ENCODE assay signal across 11 cellular contexts in genomic region chr10:117131390-117132327, GRCh38. TPM values are rescaled to one million over a fixed set of nuclear protein-coding genes. Genes with fewer than 3 reads are reported as not detected.
DNase-seq lines count a peak whose midpoint lies in the region; ATAC-seq and TF ChIP-seq lines count a peak whose summit lies in the region.
"Had no signal": no experiment of that assay in that cellular context is flagged by ENCODE, and none has a peak within 500 bp of the region (broad histone marks: within the 10 kb centered on the region; RNA-seq: fewer than 3 reads in every experiment).

No MANE protein-coding gene starts in this region.

- no peaks in the 10 kb centered on the region for H3K4me1 ChIP-seq in ACC112 (ENCODE audit: control insufficient read depth, insufficient read depth, low read length, unreplicated experiment)
- peaks cover 68% of the 10 kb centered on the region for H3K4me1 ChIP-seq in GM23338 (ENCODE audit: insufficient read depth)
- peaks cover 0 to 6% of the 10 kb centered on the region in 2 donors for H3K4me1 ChIP-seq in duodenal mucosa (ENCODE audit: control insufficient read depth in 1 of 2, insufficient read depth in 2 of 2, low read length in 2 of 2)

- H3K4me2 ChIP-seq in GM23338 = peak overlapping the region; percentile 88

- peak; percentile 45 for ATAC-seq in GM23338

- no peak for TF ChIP-seq CTCF in GM23338 (conservative IDR thresholded peaks at IDR 0.05; ENCODE audit: low read depth in 2 of 2)
- no peak for TF ChIP-seq CTCF in mesothelial cell of epicardium (IDR thresholded peaks at IDR 0.05; ENCODE audit: unreplicated experiment)

- H3K27ac ChIP-seq in ACC112 (ENCODE audit: low read depth, low read length) = no peak overlapping the region
- H3K27ac ChIP-seq in GM23338 (ENCODE audit: low read depth) = no peak overlapping the region
- no peak overlapping the region for H3K27ac ChIP-seq in duodenal mucosa (ENCODE audit: low read depth, low read length)

- H3K9ac ChIP-seq in duodenal mucosa (ENCODE audit: low read depth in 1 of 2, low read length in 2 of 2) = no peak overlapping the region

- H3K27me3 ChIP-seq in ACC112 (ENCODE audit: insufficient read depth, low read length) (peaks cover 96% of the 10 kb centered on the region), GM23338 (ENCODE audit: insufficient read depth) (peaks cover 99% of the 10 kb centered on the region), duodenal mucosa (ENCODE audit: control insufficient read depth in 1 of 2, insufficient read depth in 2 of 2, low read length in 2 of 2) (peaks cover 81 to 88% of the 10 kb centered on the region in 2 donors)

- H3K9me3 Mint-ChIP-seq in GM23338 (peaks cover 7% of the 10 kb centered on the region; the same call in 1 of the 3 replicates), mesothelial cell of epicardium (no peaks in the 10 kb centered on the region)

- DNase-seq in GM23338 (ENCODE audit: low spot score) = peak; percentile 66
- DNase-seq in mesothelial cell of epicardium (ENCODE audit: low spot score in 2 of 2, unreplicated experiment in 2 of 2) = no peak
- no peak for DNase-seq in AG08396 (ENCODE audit: low spot score)
- no peak for DNase-seq in kidney tubule cell (ENCODE audit: low spot score)
- no peak for DNase-seq in NCI-H345 (lab: John Stamatoyannopoulos, UW)
- DNase-seq in GM19240 (ENCODE audit: insufficient read length, low spot score) = no peak
- DNase-seq: activated CD4-positive, alpha-beta T cell treated with anti-CD3 and anti-CD28 coated beads for 1 hour; Kasumi-1 had no signal

- H3K4me1 Mint-ChIP-seq in GM23338 (peaks cover 54% of the 10 kb centered on the region), mesothelial cell of epicardium (peaks cover 28% of the 10 kb centered on the region)

- H3K36me3 Mint-ChIP-seq in GM23338 (ENCODE audit: low read depth) (peaks cover 3% of the 10 kb centered on the region; the same call in 1 of the 3 replicates), mesothelial cell of epicardium (no peaks in the 10 kb centered on the region)

- H3K9me2 ChIP-seq in GM23338 (ENCODE audit: insufficient read depth) = peaks cover 8% of the 10 kb centered on the region; the same call in 1 of the 2 replicates

- H3K4me3 Mint-ChIP-seq in GM23338 (peak overlapping the region; percentile 67), mesothelial cell of epicardium (peak overlapping the region; percentile 25)

- H2AFZ ChIP-seq in ACC112 (ENCODE audit: low read length, unreplicated experiment) (no peak overlapping the region), GM23338 (peak overlapping the region; percentile 88; the same call in 1 of the 2 replicates)

- H3K4me3 ChIP-seq in ACC112 (ENCODE audit: low read depth, low read length) = peak overlapping the region; percentile 44; the same call in 1 of the 2 replicates
- peak overlapping the region; percentile 55 for H3K4me3 ChIP-seq in GM23338
- peak overlapping the region; percentile 10 to 51 for H3K4me3 ChIP-seq in duodenal mucosa (ENCODE audit: low read depth in 1 of 2, low read length in 2 of 2)

- no peak overlapping the region for H3K27ac Mint-ChIP-seq in GM23338
- no peak overlapping the region for H3K27ac Mint-ChIP-seq in mesothelial cell of epicardium

- H3K27me3 Mint-ChIP-seq in GM23338 (ENCODE audit: insufficient read depth, low read depth, poor library complexity) (peaks cover 87% of the 10 kb centered on the region), mesothelial cell of epicardium (ENCODE audit: low read depth) (peaks cover 98% of the 10 kb centered on the region)

- H3K79me2 ChIP-seq in ACC112 (ENCODE audit: control insufficient read depth, insufficient read depth, low read length, unreplicated experiment) (no peaks in the 10 kb centered on the region), GM23338 (replicated peaks; ENCODE audit: insufficient read depth) (no peaks in the 10 kb centered on the region)

- H3K36me3 ChIP-seq in ACC112 (ENCODE audit: insufficient read depth, low read length) (no peaks in the 10 kb centered on the region), GM23338 (ENCODE audit: insufficient read depth) (no peaks in the 10 kb centered on the region), duodenal mucosa (ENCODE audit: control insufficient read depth in 1 of 2, insufficient read depth in 2 of 2, low read length in 2 of 2) (no peaks in the 10 kb centered on the region)

- H4K20me1 ChIP-seq in GM23338 (replicated peaks; ENCODE audit: insufficient read depth) = peaks cover 10% of the 10 kb centered on the region

- H3F3A ChIP-seq in GM23338 (replicated peaks; ENCODE audit: low read depth) = peaks cover 43% of the 10 kb centered on the region

- no peaks in the 10 kb centered on the region for H3K9me3 ChIP-seq in duodenal mucosa (ENCODE audit: control insufficient read depth in 1 of 2, low read length in 2 of 2)

TF ChIP-seq in GM23338, 12 proteins besides CTCF, POLR2A, EP300 and RAD21:
- TF ChIP-seq EZH2phosphoT487 (IDR thresholded peaks at IDR 0.05; ENCODE audit: unreplicated experiment) (peak; percentile 58), CREB1 (CRISPR knock-in tag; IDR thresholded peaks at IDR 0.05; ENCODE audit: low read depth) (no peak), NANOG (IDR thresholded peaks at IDR 0.05; ENCODE audit: borderline replicate concordance) (no peak), EZH2 (IDR thresholded peaks at IDR 0.05; ENCODE audit: low read depth, unreplicated experiment) (peak; percentile 93)

RNA-seq across cellular contexts. Expression of gene VAX1, which starts 6.4 kb away (rescaled TPM):
- total RNA-seq in GM23338 (2014; rRNA removed; shearing (Covaris generic)) = not detected in 2 replicates
- not detected in 2 replicates for polyA plus RNA-seq in GM23338 (2016; fragmentation: Nextera tagmentation; extraction: Ambion mirVana)
- total RNA-seq in mesothelial cell of epicardium = 0.09 TPM in 1 of 3 replicates, not detected in the others
- total RNA-seq: bronchial epithelial cell had no signal
